ENCODE assay signal across 20 cellular contexts in the genomic region with DNA sequence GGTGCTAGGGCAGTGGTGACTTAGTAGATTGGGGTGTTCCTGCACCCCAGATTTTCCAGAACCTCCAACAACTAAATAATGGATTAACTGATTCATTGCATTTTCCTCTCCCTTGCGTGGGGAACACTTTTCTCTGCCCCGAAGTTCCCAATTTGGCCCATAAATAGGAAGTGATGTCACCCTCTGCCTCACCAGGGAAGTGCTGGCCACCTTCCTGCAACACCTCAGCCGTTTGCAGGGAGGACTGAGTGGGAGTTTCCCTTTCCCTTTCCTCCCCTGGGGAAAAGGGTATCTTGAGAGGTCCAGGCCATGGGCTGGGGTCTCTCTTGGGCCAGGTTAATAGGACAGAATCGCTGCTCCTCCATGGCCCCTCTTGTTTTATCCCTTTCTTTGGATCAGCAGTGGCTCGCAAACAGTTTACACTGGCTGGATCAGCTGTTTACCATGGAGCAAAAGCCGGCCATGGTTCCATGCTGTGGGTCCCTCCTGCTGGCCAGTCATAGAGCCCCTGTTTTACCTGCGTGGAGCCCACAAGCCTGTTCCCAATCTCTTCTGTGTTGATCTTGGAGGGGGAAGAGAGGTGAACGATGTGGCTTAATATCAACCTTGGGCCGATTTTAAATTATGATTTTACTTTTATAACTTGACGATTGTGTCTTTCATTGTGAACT.
"Had no signal": no experiment of that assay in that cellular context is flagged by ENCODE, and none has a peak within 500 bp of the region (broad histone marks: within the 10 kb centered on the region; RNA-seq: fewer than 3 reads in every experiment).

No MANE protein-coding gene starts in this region.

- H3K27ac ChIP-seq: breast epithelium, epithelial cell of prostate, right atrium auricular region, skin epidermis, tibial nerve, vagina had no signal

- DNase-seq: activated CD4-positive, CD25-positive, alpha-beta regulatory T cell treated with anti-CD3 and anti-CD28 coated beads, Interleukin-2, amount 50 U/mL, for 72 hours; activated naive CD4-positive, alpha-beta T cell treated with Interleukin-2 at 50 U/mL for 16 hours; activated naive CD8-positive, alpha-beta T cell treated with anti-CD3 and anti-CD28 coated beads, Interleukin-2, amount 50 U/mL, for 24 hours; activated T-cell treated with anti-CD3 and anti-CD28 coated beads for 4 hours; aorta; cerebellar nuclear complex; effector memory CD4-positive, alpha-beta T cell; foreskin melanocyte; head of caudate nucleus; mesenchymal stem cell; occipital lobe; stimulated activated CD4-positive, alpha-beta T cell treated with anti-CD3 and anti-CD28 coated beads, Interleukin-15, amount 100 ng/mL, for 24 hours; stimulated activated CD4-positive, alpha-beta T cell treated with anti-CD3 and anti-CD28 coated beads, Interleukin-4, amount 100 ng/mL, for 1 hour; stimulated activated naive CD4-positive, alpha-beta T cell had no signal

- ATAC-seq: activated naive CD8-positive, alpha-beta T cell treated with anti-CD3 and anti-CD28 coated beads, Interleukin-2, amount 50 U/mL, for 24 hours had no signal

- H3K36me3 ChIP-seq: breast epithelium, right atrium auricular region, tibial nerve, vagina had no signal

- H3K9me3 ChIP-seq: right atrium auricular region, vagina had no signal

- H3K27me3 ChIP-seq: right atrium auricular region, tibial nerve, vagina had no signal

- H3K4me1 ChIP-seq: breast epithelium, right atrium auricular region, tibial nerve, vagina had no signal

- H3K4me3 ChIP-seq: breast epithelium, right atrium auricular region, skin epidermis, tibial nerve, vagina had no signal
